In genomic region chr7:155482511-155483183, GRCh38 we compare ENCODE assay signal across 19 cellular contexts. TPM values are rescaled to one million over a fixed set of nuclear protein-coding genes. Genes with fewer than 3 reads are reported as not detected.
A peak's percentile ranks its signal among the peaks of the same experiment; 100 is the strongest.
DNase-seq lines count a peak whose midpoint lies in the region; ATAC-seq, FAIRE-seq and TF ChIP-seq lines count a peak whose summit lies in the region.
"Had no signal": no experiment of that assay in that cellular context is flagged by ENCODE, and none has a peak within 500 bp of the region (broad histone marks: within the 10 kb centered on the region; RNA-seq: fewer than 3 reads in every experiment).

No MANE protein-coding gene starts in this region.

- H3K27me3 ChIP-seq in keratinocyte (ENCODE audit: control insufficient read depth, extremely low read depth, insufficient read depth, low read length) (peaks cover 7% of the 10 kb centered on the region), small intestine (ENCODE audit: control insufficient read depth in 2 of 2, insufficient read depth in 2 of 2, low read length in 2 of 2) (peaks cover 0 to 12% of the 10 kb centered on the region in 2 donors)

- H3K9me1 ChIP-seq in keratinocyte (ENCODE audit: control insufficient read depth, extremely low read depth, insufficient read depth, low read length): no peaks in the 10 kb centered on the region

- peak overlapping the region; percentile 16 for H3K4me3 Mint-ChIP-seq in activated CD4-positive, alpha-beta T cell treated with anti-CD3 and anti-CD28 coated beads, Interleukin-2, amount 10 ng/mL, durations not matched to agents 24 days and 14 days
- H3K4me3 Mint-ChIP-seq in WTC11: 0 out of 2 replicates have a peak overlapping the region, but pooled peaks have one; percentile 9

- in situ Hi-C loops in KBM-7 (cut with MboI; ENCODE audit: low pct_unique_long_range_greater_than_20kb, low sequenced_read_pairs): no loop called here

- intact Hi-C loops in activated CD4-positive, alpha-beta T cell treated with anti-CD3 and anti-CD28 coated beads, Interleukin-2, amount 10 ng/mL, durations not matched to agents 24 days and 14 days (cut with micrococcal nuclease): no loop called here

- H3K36me3 ChIP-seq in keratinocyte (ENCODE audit: control insufficient read depth in 2 of 2, extremely low read depth in 1 of 2, insufficient read depth in 2 of 2, low read length in 2 of 2) (no peaks in the 10 kb centered on the region), small intestine (ENCODE audit: control insufficient read depth in 2 of 2, insufficient read depth in 2 of 2, low read length in 2 of 2) (no peaks in the 10 kb centered on the region)
- H3K36me3 ChIP-seq: adrenal gland, suprapubic skin had no signal

- H3K4me3 ChIP-seq in GM12865 (ENCODE audit: low read depth, low read length) (no peak overlapping the region), keratinocyte (ENCODE audit: control insufficient read depth in 2 of 3, extremely low read depth in 1 of 3, insufficient read depth in 2 of 3, low read depth in 1 of 3, low read length in 3 of 3) (no peak overlapping the region), small intestine (ENCODE audit: low read depth in 1 of 2, low read length in 2 of 2) (no peak overlapping the region)
- H3K4me3 ChIP-seq: adrenal gland, suprapubic skin had no signal

- H3K27ac ChIP-seq in keratinocyte (ENCODE audit: control insufficient read depth, insufficient read depth, low read length) (no peak overlapping the region), small intestine (ENCODE audit: low read depth in 1 of 2, low read length in 1 of 2) (no peak overlapping the region)
- H3K27ac ChIP-seq: adrenal gland, suprapubic skin had no signal

- no peaks in the 10 kb centered on the region for H3K36me3 Mint-ChIP-seq in activated CD4-positive, alpha-beta T cell treated with anti-CD3 and anti-CD28 coated beads, Interleukin-2, amount 10 ng/mL, durations not matched to agents 24 days and 14 days (ENCODE audit: low read depth)
- H3K36me3 Mint-ChIP-seq in WTC11: peaks cover 7% of the 10 kb centered on the region; the same call in 1 of the 2 replicates

- dilution Hi-C loops in keratinocyte (cut with MboI; ENCODE audit: extremely low pct_ligation_motif_present, low sequenced_read_pairs): no loop called here

- H3K9me3 ChIP-seq in keratinocyte (ENCODE audit: control insufficient read depth, low read depth, low read length) (peaks cover 3% of the 10 kb centered on the region), small intestine (ENCODE audit: control insufficient read depth, low read depth) (no peaks in the 10 kb centered on the region)
- H3K9me3 ChIP-seq: adrenal gland, suprapubic skin had no signal

- H3K9me3 Mint-ChIP-seq in activated CD4-positive, alpha-beta T cell treated with anti-CD3 and anti-CD28 coated beads, Interleukin-2, amount 10 ng/mL, durations not matched to agents 24 days and 14 days: no peaks in the 10 kb centered on the region
- H3K9me3 Mint-ChIP-seq in WTC11: peaks cover 10% of the 10 kb centered on the region

- CTCF ChIA-PET in WTC11 (lab: Charles Lee): no interaction called here

- POLR2A ChIA-PET in WTC11 (lab: Charles Lee): no interaction called here

- H3K79me2 ChIP-seq in keratinocyte (ENCODE audit: control insufficient read depth, insufficient read depth, low read length): no peaks in the 10 kb centered on the region

- no peak overlapping the region for H3K4me2 ChIP-seq in keratinocyte (ENCODE audit: control insufficient read depth, extremely low read depth, insufficient read depth, low read depth, low read length)

- H3K4me1 Mint-ChIP-seq in activated CD4-positive, alpha-beta T cell treated with anti-CD3 and anti-CD28 coated beads, Interleukin-2, amount 10 ng/mL, durations not matched to agents 24 days and 14 days: peaks cover 4% of the 10 kb centered on the region
- peaks cover 24% of the 10 kb centered on the region for H3K4me1 Mint-ChIP-seq in WTC11

- H3K4me1 ChIP-seq in keratinocyte (ENCODE audit: control insufficient read depth, extremely low read depth, insufficient read depth, low read length) (peaks cover 3% of the 10 kb centered on the region), small intestine (ENCODE audit: control insufficient read depth in 2 of 2, insufficient read depth in 1 of 2, low read depth in 1 of 2, low read length in 1 of 2) (no peaks in the 10 kb centered on the region)
- H3K4me1 ChIP-seq: adrenal gland had no signal

- FAIRE-seq in keratinocyte (lab: Jason Lieb, UNC) (peak; percentile 20), small intestine (lab: Jason Lieb, UNC) (no peak)
- FAIRE-seq: A204.1 had no signal

- ATAC-seq in WTC11: peak; percentile 48; the same call in 1 of the 2 replicates
- ATAC-seq: esophagus mucosa had no signal

- WGBS in small intestine, 3 donors: 66 to 70% (median 68%) methylated on average over 17 of the region's 17 CpGs

- DNase-seq in activated CD4-positive, alpha-beta T cell treated with anti-CD3 and anti-CD28 coated beads, Interleukin-2, amount 10 ng/mL, durations not matched to agents 24 days and 14 days: no peak
- no peak for DNase-seq in activated CD4-positive, alpha-beta T cell treated with anti-CD3 and anti-CD28 coated beads for 48 hours
- DNase-seq in GM12865 (ENCODE audit: low read depth): peak; percentile 24
- DNase-seq in WTC11 (ENCODE audit: low spot score): no peak
- no peak for DNase-seq in keratinocyte (ENCODE audit: low read depth, low spot score)
- no peak for DNase-seq in KBM-7
- DNase-seq in small intestine: no peak
- DNase-seq in inferior parietal cortex (ENCODE audit: extremely low spot score): no peak
- DNase-seq: activated CD4-positive, alpha-beta T cell treated with anti-CD3 and anti-CD28 coated beads, Interleukin-2, amount 50 U/mL, for 4 hours; hippocampal formation; NCI-H1694 treated with DMSO at 0.1 percent for 48 hours; NCI-H526 treated with DMSO at 0.1 percent for 48 hours had no signal

- no peak overlapping the region for H2AFZ ChIP-seq in keratinocyte (ENCODE audit: control insufficient read depth, low read length)

- H4K20me1 ChIP-seq in keratinocyte (ENCODE audit: control insufficient read depth, extremely low read depth, insufficient read depth, low read length): no peaks in the 10 kb centered on the region

- TF ChIP-seq CTCF in GM12865 (IDR thresholded peaks at IDR 0.05; ENCODE audit: insufficient read depth, low read depth, low read length, missing control alignments) (no peak), WTC11 (IDR thresholded peaks at IDR 0.05) (no peak), keratinocyte (optimal IDR thresholded peaks at IDR 0.05 in 1 of 3, IDR thresholded peaks at IDR 0.05 in 1 of 3, conservative IDR thresholded peaks at IDR 0.05 in 1 of 3; ENCODE audit: extremely low read depth in 1 of 3, insufficient read depth in 2 of 3, low read length in 3 of 3) (no peak)

- H3K27me3 Mint-ChIP-seq in activated CD4-positive, alpha-beta T cell treated with anti-CD3 and anti-CD28 coated beads, Interleukin-2, amount 10 ng/mL, durations not matched to agents 24 days and 14 days: peaks cover 26% of the 10 kb centered on the region
- peaks cover 78% of the 10 kb centered on the region for H3K27me3 Mint-ChIP-seq in WTC11 (ENCODE audit: low read depth)

- H3K9ac ChIP-seq in keratinocyte (ENCODE audit: control insufficient read depth, extremely low read depth, insufficient read depth, low read length): no peak overlapping the region

- H3K27ac Mint-ChIP-seq in activated CD4-positive, alpha-beta T cell treated with anti-CD3 and anti-CD28 coated beads, Interleukin-2, amount 10 ng/mL, durations not matched to agents 24 days and 14 days: peak overlapping the region; percentile 16
- no peak overlapping the region for H3K27ac Mint-ChIP-seq in WTC11

TF ChIP-seq in WTC11, 78 proteins besides CTCF, POLR2A, EP300 and RAD21:
- TF ChIP-seq SP1 (CRISPR knock-in tag; conservative IDR thresholded peaks at IDR 0.05): no peak
- TF ChIP-seq CDX4 (CRISPR knock-in tag; IDR thresholded peaks at IDR 0.05; ENCODE audit: borderline replicate concordance): no peak
- no peak for TF ChIP-seq JAZF1 (CRISPR knock-in tag; IDR thresholded peaks at IDR 0.05)

RNA-seq across cellular contexts. Expression of gene EN2, which starts 24.7 kb away (rescaled TPM):
- total RNA-seq in activated CD4-positive, alpha-beta T cell treated with anti-CD3 and anti-CD28 coated beads, Interleukin-2, amount 10 ng/mL, durations not matched to agents 24 days and 14 days: not detected in 2 replicates
- total RNA-seq in WTC11 (2021): not detected in 3 replicates
- 0.05 to 0.14 TPM (median 0.09 TPM) in 3 replicates for polyA plus RNA-seq in keratinocyte
- polyA plus RNA-seq in keratinocyte (2011; ENCODE audit: low read depth): 0.15 TPM
- polyA plus RNA-seq in keratinocyte (2011; cell fraction: cytosol; rRNA removed): 0.16 and 0.23 TPM in 2 replicates
- 0.31 and 0.56 TPM in 2 replicates for polyA plus RNA-seq in keratinocyte (2011; cell fraction: nucleus; rRNA removed)
- polyA plus RNA-seq in keratinocyte (2012; ENCODE audit: low replicate concordance): 0.14 and 0.24 TPM in 2 replicates
- polyA minus RNA-seq in keratinocyte: 0.26 TPM in 1 of 3 replicates, not detected in the others
- not detected for polyA minus RNA-seq in keratinocyte (2011; cell fraction: cytosol; rRNA and poly(A)+ RNA removed)
- polyA minus RNA-seq in keratinocyte (2011; cell fraction: nucleus; rRNA and poly(A)+ RNA removed): 0.21 and 0.23 TPM in 2 replicates
- not detected for polyA plus RNA-seq in small intestine
- total RNA-seq: esophagus mucosa; lung microvascular endothelial cell; RPMI7951; T-helper 1 cell treated with Interleukin-12 subunit alpha and Interleukin-12 subunit beta and Interleukin-4 antibody, amounts not matched to agents 30 ng/mL and 1 ng/mL, for 36 hours had no signal
